ENCODE assay signal across 10 cellular contexts in the genomic region with DNA sequence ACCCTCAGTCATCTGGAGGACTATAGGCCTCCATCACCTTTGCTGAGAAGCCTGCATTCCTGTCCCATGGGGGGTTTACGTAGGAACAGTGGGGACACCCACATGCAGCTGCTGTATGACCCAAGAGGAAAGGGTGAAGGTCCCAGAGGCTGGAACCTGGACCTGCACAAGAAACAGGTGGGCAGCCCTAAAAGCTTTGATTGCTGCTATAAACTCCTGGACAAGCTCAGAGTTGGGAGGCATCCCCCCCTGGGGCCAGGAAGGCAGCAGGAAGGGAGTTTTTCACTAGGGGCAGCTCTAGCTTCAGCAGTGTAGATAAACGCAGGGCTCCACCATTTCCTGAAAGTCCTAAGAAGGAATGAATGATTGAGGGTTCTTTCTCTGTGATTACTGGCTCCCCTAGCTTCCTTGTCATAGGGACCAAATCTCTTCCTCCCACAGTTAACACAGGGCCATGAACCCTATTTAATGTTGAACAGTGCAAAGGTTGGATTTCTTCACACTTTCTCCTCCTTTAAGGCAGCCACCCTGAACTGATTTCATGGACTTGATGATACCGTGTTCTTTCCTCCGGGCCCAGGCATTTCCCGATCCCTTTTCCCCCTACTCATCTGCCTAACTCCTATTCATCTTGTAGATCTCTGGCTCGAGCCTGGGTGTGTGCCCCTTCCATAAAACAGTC.
"Had no signal": no experiment of that assay in that cellular context is flagged by ENCODE, and none has a peak within 500 bp of the region (broad histone marks: within the 10 kb centered on the region; RNA-seq: fewer than 3 reads in every experiment).

No MANE protein-coding gene starts in this region.

- ATAC-seq: naive thymus-derived CD8-positive, alpha-beta T cell; stimulated activated naive B cell treated with anti-CD40 and anti-IgM and Interleukin-4, amounts not matched to agents 10 μg/mL and 1 μg/mL and 100 μg/mL, for 72 hours had no signal

- H3K27ac ChIP-seq: esophagus muscularis mucosa, spleen had no signal

- FAIRE-seq: endometrium had no signal

- H3K27me3 ChIP-seq: esophagus muscularis mucosa, spleen had no signal

- H3K4me1 ChIP-seq: esophagus muscularis mucosa, spleen had no signal

- H3K36me3 ChIP-seq: esophagus muscularis mucosa had no signal

- DNase-seq: activated CD4-positive, CD25-positive, alpha-beta regulatory T cell; cerebellar nuclear complex; immature natural killer cell; naive thymus-derived CD8-positive, alpha-beta T cell; spleen; stimulated activated CD4-positive, alpha-beta T cell treated with anti-CD3 and anti-CD28 coated beads, Interleukin-1b, Interleukin-23, amount 100 ng/mL, for 48 hours; stimulated activated naive B cell treated with anti-CD40 and anti-IgM and Interleukin-4, amounts not matched to agents 10 μg/mL and 1 μg/mL and 100 μg/mL, for 72 hours; substantia nigra had no signal

- H3K4me3 ChIP-seq: esophagus muscularis mucosa, spleen had no signal

- H3K9me3 ChIP-seq: esophagus muscularis mucosa, spleen had no signal
